ENCODE assay signal across 37 cellular contexts in the genomic region with DNA sequence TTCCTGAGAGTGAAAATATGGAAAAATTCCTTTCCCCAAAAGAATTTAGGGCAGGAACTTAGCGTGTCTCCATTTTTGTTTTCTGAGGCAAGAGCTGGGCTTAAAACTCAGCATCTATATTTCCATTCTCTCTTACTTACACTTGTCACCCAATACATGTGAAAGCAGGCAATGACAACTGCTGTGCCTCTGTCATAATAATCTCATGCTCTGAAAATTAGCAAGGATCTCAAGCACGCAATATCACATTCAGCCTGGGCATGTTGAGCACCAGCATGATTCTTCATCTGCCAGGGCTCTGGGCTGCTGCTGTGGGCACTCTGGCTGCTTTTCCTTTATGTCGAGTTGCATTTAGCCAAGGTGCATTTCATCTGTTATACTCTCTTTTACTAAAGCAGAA.
"Had no signal": no experiment of that assay in that cellular context is flagged by ENCODE, and none has a peak within 500 bp of the region (broad histone marks: within the 10 kb centered on the region; RNA-seq: fewer than 3 reads in every experiment).

No MANE protein-coding gene starts in this region.

- H3K4me3 Mint-ChIP-seq: activated naive CD4-positive, alpha-beta T cell treated with anti-CD3 and anti-CD28 coated beads for 36 hours; activated naive CD4-positive, alpha-beta T cell treated with anti-CD3 and anti-CD28 coated beads, Interleukin-2, amount 10 ng/mL, durations not matched to agents 7 days and 5 days; activated naive CD4-positive, alpha-beta T cell treated with anti-CD3 and anti-CD28 coated beads, Interleukin-2, amount 50 U/mL, for 24 hours; activated naive CD8-positive, alpha-beta T cell; activated naive CD8-positive, alpha-beta T cell treated with anti-CD3 and anti-CD28 coated beads for 36 hours; activated naive CD8-positive, alpha-beta T cell treated with anti-CD3 and anti-CD28 coated beads, Interleukin-2, amount 10 ng/mL, durations not matched to agents 7 days and 5 days; activated naive CD8-positive, alpha-beta T cell treated with anti-CD3 and anti-CD28 coated beads, Interleukin-2, amount 50 U/mL, for 24 hours; activated T-cell treated with anti-CD3 and anti-CD28 coated beads, Interleukin-2, amount 50 U/mL, for 24 hours; activated T-cell treated with anti-CD3 and anti-CD28 coated beads, Interleukin-2, amount 50 U/mL, for 4 hours; activated T-cell treated with anti-CD3 and anti-CD28 coated beads, Interleukin-2, amount 50 U/mL, for 72 hours; activated T-helper 1 cell treated with anti-CD3 and anti-CD28 coated beads, Interleukin-12 subunit alpha, Interleukin-12 subunit beta, Interleukin-2, Interleukin-4 antibody, amounts not matched to agents 30 ng/mL and 10 ng/mL and 1 ng/mL, durations not matched to agents 14 hours and 24 hours and 36 hours; activated T-helper 17 cell treated with anti-CD3 and anti-CD28 coated beads, Interleukin-2, amount 50 U/mL, for 72 hours; brain; central memory CD8-positive, alpha-beta T cell had no signal

- H3K27ac ChIP-seq: adrenal gland, ascending aorta, body of pancreas, brain microvascular endothelial cell, breast epithelium, cardiac muscle cell had no signal

- H3K27ac Mint-ChIP-seq: activated naive CD4-positive, alpha-beta T cell treated with anti-CD3 and anti-CD28 coated beads for 36 hours; activated naive CD4-positive, alpha-beta T cell treated with anti-CD3 and anti-CD28 coated beads, Interleukin-2, amount 10 ng/mL, durations not matched to agents 7 days and 5 days; activated naive CD4-positive, alpha-beta T cell treated with anti-CD3 and anti-CD28 coated beads, Interleukin-2, amount 50 U/mL, for 24 hours; activated naive CD4-positive, alpha-beta T cell treated with anti-CD3 and anti-CD28 coated beads, Interleukin-2, amount 50 U/mL, for 72 hours; activated naive CD8-positive, alpha-beta T cell; activated naive CD8-positive, alpha-beta T cell treated with anti-CD3 and anti-CD28 coated beads for 36 hours; activated naive CD8-positive, alpha-beta T cell treated with anti-CD3 and anti-CD28 coated beads, Interleukin-2, amount 10 ng/mL, durations not matched to agents 7 days and 5 days; activated naive CD8-positive, alpha-beta T cell treated with anti-CD3 and anti-CD28 coated beads, Interleukin-2, amount 50 U/mL, for 24 hours; activated T-cell treated with anti-CD3 and anti-CD28 coated beads, Interleukin-2, amount 50 U/mL, for 24 hours; activated T-cell treated with anti-CD3 and anti-CD28 coated beads, Interleukin-2, amount 50 U/mL, for 72 hours; activated T-helper 1 cell treated with anti-CD3 and anti-CD28 coated beads, Interleukin-12 subunit alpha, Interleukin-12 subunit beta, Interleukin-2, Interleukin-4 antibody, amounts not matched to agents 30 ng/mL and 10 ng/mL and 1 ng/mL, durations not matched to agents 14 hours and 24 hours and 36 hours; activated T-helper 17 cell treated with anti-CD3 and anti-CD28 coated beads, Interleukin-2, amount 50 U/mL, for 72 hours; activated T-helper 2 cell treated with anti-CD3 and anti-CD28 coated beads, Interferon-gamma antibody, Interleukin-2, Interleukin-4, amounts not matched to agents 10 μg/mL and 5 μg/mL and 100 μg/mL, durations not matched to agents 14 hours and 24 hours and 36 hours had no signal

- H3K9me3 ChIP-seq: adrenal gland, ascending aorta, body of pancreas, breast epithelium had no signal

- DNase-seq: activated effector memory CD4-positive, alpha-beta T cell treated with anti-CD3 and anti-CD28 coated beads, Interleukin-2, amount 50 U/mL, for 16 hours; activated effector memory CD4-positive, alpha-beta T cell treated with Interleukin-2 at 50 U/mL for 16 hours; activated gamma-delta T cell; activated gamma-delta T cell treated with Interleukin-2 at 50 U/mL for 16 hours; activated naive CD4-positive, alpha-beta T cell; activated naive CD4-positive, alpha-beta T cell treated with anti-CD3 and anti-CD28 coated beads for 36 hours; activated naive CD4-positive, alpha-beta T cell treated with anti-CD3 and anti-CD28 coated beads, Interleukin-2, amount 10 ng/mL, durations not matched to agents 7 days and 5 days; activated naive CD4-positive, alpha-beta T cell treated with anti-CD3 and anti-CD28 coated beads, Interleukin-2, amount 50 U/mL, for 16 hours; activated naive CD4-positive, alpha-beta T cell treated with Interleukin-2 at 50 U/mL for 16 hours; activated naive CD8-positive, alpha-beta T cell treated with anti-CD3 and anti-CD28 coated beads for 36 hours; activated naive CD8-positive, alpha-beta T cell treated with anti-CD3 and anti-CD28 coated beads, Interleukin-2, amount 10 ng/mL, durations not matched to agents 7 days and 5 days; activated naive CD8-positive, alpha-beta T cell treated with anti-CD3 and anti-CD28 coated beads, Interleukin-2, amount 50 U/mL, for 24 hours; activated T-cell treated with anti-CD3 and anti-CD28 coated beads, Interleukin-2, amount 50 U/mL, for 1 hour; activated T-cell treated with anti-CD3 and anti-CD28 coated beads, Interleukin-2, amount 50 U/mL, for 24 hours; activated T-cell treated with anti-CD3 and anti-CD28 coated beads, Interleukin-2, amount 50 U/mL, for 4 hours; activated T-cell treated with anti-CD3 and anti-CD28 coated beads, Interleukin-2, amount 50 U/mL, for 48 hours; activated T-cell treated with anti-CD3 and anti-CD28 coated beads, Interleukin-2, amount 50 U/mL, for 72 hours; adrenal gland; amniotic stem cell; amygdala; anterior cingulate cortex; aorta; body of pancreas; brain microvascular endothelial cell; caudate nucleus; cerebellar nuclear complex had no signal

- H3K36me3 ChIP-seq: adrenal gland, ascending aorta, brain microvascular endothelial cell, breast epithelium, cardiac muscle cell had no signal

- H3K9me3 Mint-ChIP-seq: activated naive CD4-positive, alpha-beta T cell treated with anti-CD3 and anti-CD28 coated beads for 36 hours; activated naive CD4-positive, alpha-beta T cell treated with anti-CD3 and anti-CD28 coated beads, Interleukin-2, amount 10 ng/mL, durations not matched to agents 7 days and 5 days; activated naive CD4-positive, alpha-beta T cell treated with anti-CD3 and anti-CD28 coated beads, Interleukin-2, amount 50 U/mL, for 24 hours; activated naive CD4-positive, alpha-beta T cell treated with anti-CD3 and anti-CD28 coated beads, Interleukin-2, amount 50 U/mL, for 72 hours; activated naive CD8-positive, alpha-beta T cell treated with anti-CD3 and anti-CD28 coated beads for 36 hours; activated naive CD8-positive, alpha-beta T cell treated with anti-CD3 and anti-CD28 coated beads, Interleukin-2, amount 10 ng/mL, durations not matched to agents 7 days and 5 days; activated naive CD8-positive, alpha-beta T cell treated with anti-CD3 and anti-CD28 coated beads, Interleukin-2, amount 50 U/mL, for 24 hours; activated T-cell treated with anti-CD3 and anti-CD28 coated beads, Interleukin-2, amount 50 U/mL, for 24 hours; activated T-cell treated with anti-CD3 and anti-CD28 coated beads, Interleukin-2, amount 50 U/mL, for 4 hours; activated T-helper 1 cell treated with anti-CD3 and anti-CD28 coated beads, Interleukin-12 subunit alpha, Interleukin-12 subunit beta, Interleukin-2, Interleukin-4 antibody, amounts not matched to agents 30 ng/mL and 10 ng/mL and 1 ng/mL, durations not matched to agents 14 hours and 24 hours and 36 hours; activated T-helper 17 cell treated with anti-CD3 and anti-CD28 coated beads, Interleukin-2, amount 50 U/mL, for 72 hours; activated T-helper 2 cell treated with anti-CD3 and anti-CD28 coated beads, Interferon-gamma antibody, Interleukin-2, Interleukin-4, amounts not matched to agents 10 μg/mL and 5 μg/mL and 100 μg/mL, durations not matched to agents 14 hours and 24 hours and 36 hours; central memory CD8-positive, alpha-beta T cell had no signal

- H3K4me1 Mint-ChIP-seq: activated naive CD4-positive, alpha-beta T cell treated with anti-CD3 and anti-CD28 coated beads, Interleukin-2, amount 10 ng/mL, durations not matched to agents 7 days and 5 days; activated naive CD4-positive, alpha-beta T cell treated with anti-CD3 and anti-CD28 coated beads, Interleukin-2, amount 50 U/mL, for 24 hours; activated naive CD8-positive, alpha-beta T cell treated with anti-CD3 and anti-CD28 coated beads for 36 hours; activated naive CD8-positive, alpha-beta T cell treated with anti-CD3 and anti-CD28 coated beads, Interleukin-2, amount 50 U/mL, for 24 hours; activated T-helper 17 cell treated with anti-CD3 and anti-CD28 coated beads, Interleukin-2, amount 50 U/mL, for 72 hours; central memory CD8-positive, alpha-beta T cell had no signal

- H3K4me3 ChIP-seq: adrenal gland, ascending aorta, body of pancreas, breast epithelium, cardiac muscle cell had no signal

- H3K36me3 Mint-ChIP-seq: activated naive CD4-positive, alpha-beta T cell treated with anti-CD3 and anti-CD28 coated beads, Interleukin-2, amount 10 ng/mL, durations not matched to agents 7 days and 5 days; activated naive CD4-positive, alpha-beta T cell treated with anti-CD3 and anti-CD28 coated beads, Interleukin-2, amount 50 U/mL, for 24 hours; activated naive CD4-positive, alpha-beta T cell treated with anti-CD3 and anti-CD28 coated beads, Interleukin-2, amount 50 U/mL, for 72 hours; activated naive CD8-positive, alpha-beta T cell; activated naive CD8-positive, alpha-beta T cell treated with anti-CD3 and anti-CD28 coated beads for 36 hours; activated naive CD8-positive, alpha-beta T cell treated with anti-CD3 and anti-CD28 coated beads, Interleukin-2, amount 10 ng/mL, durations not matched to agents 7 days and 5 days; brain had no signal

- ATAC-seq: activated naive CD4-positive, alpha-beta T cell treated with anti-CD3 and anti-CD28 coated beads, Interleukin-2, amount 50 U/mL, for 72 hours; activated naive CD8-positive, alpha-beta T cell treated with anti-CD3 and anti-CD28 coated beads, Interleukin-2, amount 50 U/mL, for 24 hours; activated T-cell treated with anti-CD3 and anti-CD28 coated beads, Interleukin-2, amount 50 U/mL, for 4 hours; activated T-cell treated with anti-CD3 and anti-CD28 coated beads, Interleukin-2, amount 50 U/mL, for 72 hours; activated T-helper 17 cell treated with anti-CD3 and anti-CD28 coated beads, Interleukin-2, amount 50 U/mL, for 72 hours; body of pancreas had no signal

- H3K27me3 ChIP-seq: ascending aorta, body of pancreas, brain microvascular endothelial cell, cardiac muscle cell had no signal
